9 cellular contexts compared by ENCODE assay signal in the genomic region with DNA sequence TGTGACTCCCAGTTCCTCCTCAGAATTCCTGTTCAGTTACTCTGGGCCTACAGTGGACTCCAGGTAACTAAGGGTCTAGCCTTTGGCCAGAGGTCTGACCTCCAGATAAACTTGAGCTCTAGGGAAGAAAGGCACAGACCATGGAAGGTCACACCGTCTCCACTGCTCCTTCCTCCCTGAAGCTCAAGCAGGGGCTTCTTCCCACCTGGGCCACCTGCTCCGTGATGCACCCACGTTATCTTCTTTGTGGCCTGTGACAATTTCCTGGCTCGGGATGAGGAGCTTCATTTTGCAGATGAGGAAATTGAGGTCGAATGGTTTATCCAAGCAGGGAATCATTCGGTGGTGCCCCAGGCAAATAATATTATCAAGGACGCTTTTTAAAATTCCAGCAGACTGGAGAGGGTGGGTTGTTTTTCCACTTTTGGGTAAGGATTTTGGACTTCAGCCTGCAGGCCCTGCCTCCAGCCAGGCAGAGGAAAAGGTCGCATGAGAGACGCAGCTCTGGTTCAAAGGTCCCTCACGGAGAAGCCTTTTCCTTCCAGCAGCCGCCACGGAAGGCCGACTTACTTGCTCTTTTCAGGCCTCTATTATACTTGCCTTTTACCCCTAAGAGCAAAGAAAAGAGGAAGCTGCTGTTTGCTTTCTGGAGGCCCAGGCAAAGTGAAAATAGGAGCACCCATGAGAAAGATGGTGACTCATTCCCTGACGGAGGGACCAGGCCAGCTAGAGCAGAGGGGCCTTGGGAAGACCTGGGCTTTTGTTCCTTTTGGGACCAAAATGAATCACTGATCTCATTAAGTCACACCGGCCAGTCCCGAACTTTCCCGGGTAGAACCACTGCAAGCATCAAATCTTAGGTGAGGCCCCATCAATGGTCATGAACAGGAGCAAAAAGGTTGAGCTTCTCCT. TPM values are rescaled to one million over a fixed set of nuclear protein-coding genes. Genes with fewer than 3 reads are reported as not detected.
DNase-seq lines count a peak whose midpoint lies in the region; ATAC-seq, FAIRE-seq and TF ChIP-seq lines count a peak whose summit lies in the region.
"Had no signal": no experiment of that assay in that cellular context is flagged by ENCODE, and none has a peak within 500 bp of the region (broad histone marks: within the 10 kb centered on the region; RNA-seq: fewer than 3 reads in every experiment).

No MANE protein-coding gene starts in this region.

- DNase-seq in AG04450 (ENCODE audit: low read depth, low spot score), result no peak
- DNase-seq in astrocyte of the spinal cord (ENCODE audit: low read depth, low spot score), result peak; percentile 59
- peak; percentile 81 for DNase-seq in mesenchymal stem cell
- DNase-seq in frontal cortex (ENCODE audit: low spot score in 2 of 2), result no peak
- no peak for DNase-seq in stimulated activated effector memory CD8-positive, alpha-beta T cell treated with anti-CD3 and anti-CD28 coated beads, Interleukin-12 subunit alpha, Interleukin-12 subunit beta, amount 100 ng/mL, for 72 hours (ENCODE audit: low spot score in 2 of 2)
- no peak for DNase-seq in NCI-H1417 treated with DMSO at 0.1 percent for 48 hours (lab: John Stamatoyannopoulos, UW)
- DNase-seq: NCI-H1436 had no signal

- in situ Hi-C loops in astrocyte of the spinal cord (cut with HindIII; ENCODE audit: low sequenced_read_pairs), result no loop called here

- H3K4me3 ChIP-seq in AG04450 (ENCODE audit: low read depth, low read length) (no peak overlapping the region), astrocyte of the spinal cord (ENCODE audit: low read depth, low read length) (no peak overlapping the region), mesenchymal stem cell (ENCODE audit: insufficient read depth in 1 of 2, low read depth in 1 of 2, low read length in 2 of 2) (peak overlapping the region in 1 of 2 experiments; percentile 46)

- ATAC-seq in HG03045 (IDR thresholded peaks at IDR 0.05; ENCODE audit: unreplicated experiment) (peak; percentile 49), HG03442 (IDR thresholded peaks at IDR 0.05; ENCODE audit: unreplicated experiment) (no peak)
- ATAC-seq in stimulated activated effector memory CD8-positive, alpha-beta T cell treated with anti-CD3 and anti-CD28 coated beads, Interleukin-12 subunit alpha, Interleukin-12 subunit beta, amount 100 ng/mL, for 72 hours, result no peak

- no peaks in the 10 kb centered on the region for H3K36me3 Mint-ChIP-seq in stimulated activated effector memory CD8-positive, alpha-beta T cell treated with anti-CD3 and anti-CD28 coated beads, Interleukin-12 subunit alpha, Interleukin-12 subunit beta, amount 100 ng/mL, for 72 hours

- TF ChIP-seq CTCF in AG04450 (IDR thresholded peaks at IDR 0.05; ENCODE audit: low read depth, low read length) (no peak), astrocyte of the spinal cord (IDR thresholded peaks at IDR 0.05; ENCODE audit: low read depth, low read length) (no peak)

- peaks cover 34% of the 10 kb centered on the region for H3K4me1 ChIP-seq in mesenchymal stem cell (ENCODE audit: control insufficient read depth, insufficient read depth, low read depth, low read length)

- no peak for FAIRE-seq in frontal cortex (lab: Jason Lieb, UNC)

- no peak overlapping the region for H4K8ac ChIP-seq in mesenchymal stem cell (ENCODE audit: low read length)

- POLR2A ChIA-PET in AG04450 (lab: Yijun Ruan, JAX), result interaction anchor here (3.6 kb wide), 1 partner anchor 22 kb away, joined by 61 read pairs; the partner anchor contains the start of gene DUSP1

- H3K27ac ChIP-seq in AG04450 (ENCODE audit: low read depth, low read length), result peak overlapping the region; percentile 97
- H3K27ac ChIP-seq in mesenchymal stem cell (ENCODE audit: low read length, poor library complexity, severe bottlenecking), result no peak overlapping the region

- no peaks in the 10 kb centered on the region for H3K79me1 ChIP-seq in mesenchymal stem cell (replicated peaks; ENCODE audit: low read length, poor library complexity, severe bottlenecking)

- H2BK15ac ChIP-seq in mesenchymal stem cell (ENCODE audit: low read depth, poor library complexity, severe bottlenecking), result no peak overlapping the region

- H2AK5ac ChIP-seq in mesenchymal stem cell (ENCODE audit: low read length, severe bottlenecking), result peak overlapping the region; percentile 57

- H3K4me3 Mint-ChIP-seq in stimulated activated effector memory CD8-positive, alpha-beta T cell treated with anti-CD3 and anti-CD28 coated beads, Interleukin-12 subunit alpha, Interleukin-12 subunit beta, amount 100 ng/mL, for 72 hours, result no peak overlapping the region

- no peak overlapping the region for H3K4me2 ChIP-seq in mesenchymal stem cell (ENCODE audit: low read length, poor library complexity, severe bottlenecking)

- CTCF ChIA-PET in AG04450 (lab: Charles Lee), result interaction anchor here (0.6 to 1.7 kb wide), 3 partner anchors 22 to 431 kb away, joined by 4 to 14 read pairs (median 4); no protein-coding TSS in a partner anchor

- H4K91ac ChIP-seq in mesenchymal stem cell (ENCODE audit: low read length), result peak overlapping the region; percentile 5

- no peak overlapping the region for H2BK120ac ChIP-seq in mesenchymal stem cell (ENCODE audit: low read depth, low read length)

- 84% methylated on average over 15 of the region's 17 CpGs for WGBS in mesenchymal stem cell

- peak overlapping the region in 1 of 2 experiments; percentile 60 for H3K18ac ChIP-seq in mesenchymal stem cell (ENCODE audit: low read depth in 1 of 2, low read length in 2 of 2)

- H3K14ac ChIP-seq in mesenchymal stem cell (ENCODE audit: low read length in 2 of 2), result no peak overlapping the region

- H3K4me1 Mint-ChIP-seq in stimulated activated effector memory CD8-positive, alpha-beta T cell treated with anti-CD3 and anti-CD28 coated beads, Interleukin-12 subunit alpha, Interleukin-12 subunit beta, amount 100 ng/mL, for 72 hours, result peaks cover 18% of the 10 kb centered on the region

- H3K36me3 ChIP-seq in mesenchymal stem cell (ENCODE audit: control insufficient read depth in 1 of 2, insufficient read depth in 2 of 2, low read depth in 1 of 2, low read length in 2 of 2), result no peaks in the 10 kb centered on the region

- H3K9ac ChIP-seq in mesenchymal stem cell (ENCODE audit: low read length), result peak overlapping the region; percentile 59

- peak overlapping the region in 1 of 2 experiments; percentile 37 for H3K4ac ChIP-seq in mesenchymal stem cell (ENCODE audit: low read depth in 1 of 2, low read length in 2 of 2)

- no peaks in the 10 kb centered on the region for H3K9me3 Mint-ChIP-seq in stimulated activated effector memory CD8-positive, alpha-beta T cell treated with anti-CD3 and anti-CD28 coated beads, Interleukin-12 subunit alpha, Interleukin-12 subunit beta, amount 100 ng/mL, for 72 hours

- H3K9me3 ChIP-seq in AG04450 (ENCODE audit: control insufficient read depth, insufficient read depth, low read length) (peaks cover 10% of the 10 kb centered on the region; the same call in 1 of the 2 replicates), mesenchymal stem cell (ENCODE audit: control insufficient read depth, low read length) (no peaks in the 10 kb centered on the region)

- no peak overlapping the region for H2AFZ ChIP-seq in mesenchymal stem cell (ENCODE audit: low read depth, low read length)

- H3K27me3 ChIP-seq in AG04450 (ENCODE audit: control insufficient read depth, insufficient read depth, low read length) (no peaks in the 10 kb centered on the region), mesenchymal stem cell (ENCODE audit: control insufficient read depth in 1 of 2, insufficient read depth in 1 of 2, low read length in 2 of 2) (no peaks in the 10 kb centered on the region)

- no peak overlapping the region for H3K23ac ChIP-seq in mesenchymal stem cell (ENCODE audit: low read length in 2 of 2)

- H2BK12ac ChIP-seq in mesenchymal stem cell (ENCODE audit: low read length in 2 of 2), result peak overlapping the region; percentile 12 to 97

- no peak overlapping the region for H2BK5ac ChIP-seq in mesenchymal stem cell (ENCODE audit: low read depth, low read length, poor library complexity, severe bottlenecking)

- no peak overlapping the region for H3K27ac Mint-ChIP-seq in stimulated activated effector memory CD8-positive, alpha-beta T cell treated with anti-CD3 and anti-CD28 coated beads, Interleukin-12 subunit alpha, Interleukin-12 subunit beta, amount 100 ng/mL, for 72 hours

RNA-seq across cellular contexts. Expression of gene DUSP1, which starts 22.8 kb away (rescaled TPM):
- polyA plus RNA-seq in AG04450 (2011; rRNA removed), result 98.8 and 147 TPM in 2 replicates
- polyA minus RNA-seq in AG04450 (2011; rRNA and poly(A)+ RNA removed), result 187 and 265 TPM in 2 replicates
- 214 TPM for polyA plus RNA-seq in mesenchymal stem cell (2013, experiment 1 of 2)
- 205 TPM for polyA plus RNA-seq in mesenchymal stem cell (2013, experiment 2 of 2)
- 32.2 TPM for total RNA-seq in frontal cortex

RNA-seq across cellular contexts. Expression of gene ERGIC1, which starts 40.2 kb away (rescaled TPM):
- 137 and 177 TPM in 2 replicates for polyA plus RNA-seq in AG04450 (2011; rRNA removed)
- polyA minus RNA-seq in AG04450 (2011; rRNA and poly(A)+ RNA removed), result 230 and 322 TPM in 2 replicates
- polyA plus RNA-seq in mesenchymal stem cell (2013, experiment 1 of 2), result 143 TPM
- polyA plus RNA-seq in mesenchymal stem cell (2013, experiment 2 of 2), result 140 TPM
- total RNA-seq in frontal cortex, result 33.0 TPM

Comparison
In these comparisons a context has a peak if more than half of its experiments do, and no peak if none do; other contexts are left out.
1. DNase-seq: peak in astrocyte of the spinal cord (single experiment) and mesenchymal stem cell (single experiment); none in AG04450 (single experiment), frontal cortex (0 of 2), stimulated activated effector memory CD8-positive, alpha-beta T cell treated with anti-CD3 and anti-CD28 coated beads, Interleukin-12 subunit alpha, Interleukin-12 subunit beta, amount 100 ng/mL, for 72 hours (0 of 2) and NCI-H1417 treated with DMSO at 0.1 percent for 48 hours (single experiment).